8 cellular contexts compared by ENCODE assay signal in genomic region chr22:46754110-46754799, GRCh38. TPM values are rescaled to one million over a fixed set of nuclear protein-coding genes. Genes with fewer than 3 reads are reported as not detected.
A peak's percentile ranks its signal among the peaks of the same experiment; 100 is the strongest.
DNase-seq lines count a peak whose midpoint lies in the region; ATAC-seq, FAIRE-seq and TF ChIP-seq lines count a peak whose summit lies in the region.

No MANE protein-coding gene starts in this region.

- H3K27ac Mint-ChIP-seq in activated CD4-positive, alpha-beta memory T cell treated with anti-CD3 and anti-CD28 coated beads, Interleukin-2, amount 10 ng/mL, durations not matched to agents 7 days and 5 days: peak overlapping the region; percentile 56

- TF ChIP-seq EP300 in sigmoid colon (IDR thresholded peaks at IDR 0.05): peak in 1 of 4 donors; percentile 35

- no peaks in the 10 kb centered on the region for H3K9me3 ChIP-seq in sigmoid colon

- FAIRE-seq in D721Med (lab: Jason Lieb, UNC): no peak

- DNase-seq in AML-193 (lab: John Stamatoyannopoulos, UW): peak; percentile 53 to 63
- DNase-seq in HS-5 (ENCODE audit: low read depth): peak; percentile 96
- peak; percentile 50 for DNase-seq in activated CD4-positive, alpha-beta memory T cell treated with anti-CD3 and anti-CD28 coated beads, Interleukin-2, amount 10 ng/mL, durations not matched to agents 7 days and 5 days
- DNase-seq in glomerular visceral epithelial cell (ENCODE audit: extremely low spot score): peak; percentile 93
- DNase-seq in sigmoid colon: peak; percentile 96
- no peak for DNase-seq in DMS79 (lab: John Stamatoyannopoulos, UW)
- DNase-seq in D721Med (ENCODE audit: insufficient read length, low spot score): no peak

- H3K27me3 ChIP-seq in sigmoid colon: no peaks in the 10 kb centered on the region

- peaks cover 30% of the 10 kb centered on the region for H3K4me1 Mint-ChIP-seq in activated CD4-positive, alpha-beta memory T cell treated with anti-CD3 and anti-CD28 coated beads, Interleukin-2, amount 10 ng/mL, durations not matched to agents 7 days and 5 days

- ATAC-seq in GM21786 (IDR thresholded peaks at IDR 0.05; ENCODE audit: unreplicated experiment): no peak

- POLR2A ChIA-PET in activated CD4-positive, alpha-beta memory T cell treated with anti-CD3 and anti-CD28 coated beads, Interleukin-2, amount 10 ng/mL, durations not matched to agents 7 days and 5 days (lab: Charles Lee): no interaction called here

- TF ChIP-seq CTCF in sigmoid colon (IDR thresholded peaks at IDR 0.05) (no peak), D721Med (IDR thresholded peaks at IDR 0.05; ENCODE audit: insufficient read depth, missing control alignments) (no peak)

- peaks cover 5% of the 10 kb centered on the region for H3K36me3 Mint-ChIP-seq in activated CD4-positive, alpha-beta memory T cell treated with anti-CD3 and anti-CD28 coated beads, Interleukin-2, amount 10 ng/mL, durations not matched to agents 7 days and 5 days (ENCODE audit: low read depth)

- H3K9me3 Mint-ChIP-seq in activated CD4-positive, alpha-beta memory T cell treated with anti-CD3 and anti-CD28 coated beads, Interleukin-2, amount 10 ng/mL, durations not matched to agents 7 days and 5 days: peaks cover 5% of the 10 kb centered on the region

- intact Hi-C loops in sigmoid colon (cut with DNase I): no loop called here

- WGBS in sigmoid colon, 2 donors: 15 to 29% methylated on average over 14 of the region's 14 CpGs

- CTCF ChIA-PET in activated CD4-positive, alpha-beta memory T cell treated with anti-CD3 and anti-CD28 coated beads, Interleukin-2, amount 10 ng/mL, durations not matched to agents 7 days and 5 days (lab: Charles Lee): no interaction called here

- no peak overlapping the region for H3K4me3 ChIP-seq in sigmoid colon

- peaks cover 0 to 43% (median 34%) of the 10 kb centered on the region in 4 donors for H3K4me1 ChIP-seq in sigmoid colon

- no peaks in the 10 kb centered on the region for H3K27me3 Mint-ChIP-seq in activated CD4-positive, alpha-beta memory T cell treated with anti-CD3 and anti-CD28 coated beads, Interleukin-2, amount 10 ng/mL, durations not matched to agents 7 days and 5 days

- H3K4me3 Mint-ChIP-seq in activated CD4-positive, alpha-beta memory T cell treated with anti-CD3 and anti-CD28 coated beads, Interleukin-2, amount 10 ng/mL, durations not matched to agents 7 days and 5 days: no peak overlapping the region

- H3K36me3 ChIP-seq in sigmoid colon: no peaks in the 10 kb centered on the region

- peak in 1 of 2 donors; percentile 31 for TF ChIP-seq POLR2A in sigmoid colon (IDR thresholded peaks at IDR 0.05)

- H3K27ac ChIP-seq in sigmoid colon: peak overlapping the region; percentile 67 to 81 (median 72)

RNA-seq across cellular contexts. Expression of gene TBC1D22A, which starts 8.2 kb away (rescaled TPM):
- 10 to 100 TPM; 38.5 to 41.0 TPM for total RNA-seq in activated CD4-positive, alpha-beta memory T cell treated with anti-CD3 and anti-CD28 coated beads, Interleukin-2, amount 10 ng/mL, durations not matched to agents 7 days and 5 days
- 10 to 100 TPM; 13.6 to 14.3 (median 13.8) TPM for total RNA-seq in sigmoid colon
- 10 to 100 TPM; 19.2 to 34.6 (median 19.4) TPM for polyA plus RNA-seq in sigmoid colon

RNA-seq across cellular contexts. Expression of gene CERK, which starts 16.2 kb away (rescaled TPM):
- total RNA-seq in activated CD4-positive, alpha-beta memory T cell treated with anti-CD3 and anti-CD28 coated beads, Interleukin-2, amount 10 ng/mL, durations not matched to agents 7 days and 5 days: 10 to 100 TPM; 68.7 to 73.4 TPM
- 10 to 100 TPM; 23.9 to 45.5 (median 29.2) TPM for total RNA-seq in sigmoid colon
- 10 to 100 TPM; 26.1 to 29.5 (median 26.4) TPM for polyA plus RNA-seq in sigmoid colon

Comparison
In these comparisons a context has a peak if more than half of its experiments do, and no peak if none do; other contexts are left out.
1. DNase-seq: peak in AML-193 (2 of 2), HS-5 (single experiment), activated CD4-positive, alpha-beta memory T cell treated with anti-CD3 and anti-CD28 coated beads, Interleukin-2, amount 10 ng/mL, durations not matched to agents 7 days and 5 days (single experiment), glomerular visceral epithelial cell (single experiment) and sigmoid colon (single experiment); none in DMS79 (single experiment) and D721Med (single experiment).